ENCODE assay signal across 8 cellular contexts in genomic region chr4:71184195-71184781, GRCh38.
DNase-seq lines count a peak whose midpoint lies in the region; ATAC-seq and TF ChIP-seq lines count a peak whose summit lies in the region.

No MANE protein-coding gene starts in this region.

- no peaks in the 10 kb centered on the region for H3K4me1 ChIP-seq in breast epithelium

- intact Hi-C loops in breast epithelium (cut with DNase I; ENCODE audit: low total_unique reads) = no loop called here
- intact Hi-C loops in left colon (cut with DNase I, micrococcal nuclease) = loop anchor here in 1 of 2 donors (5.0 kb wide), 1 partner anchor 528 kb away; no protein-coding TSS in a partner anchor

- DNase-seq in activated CD8-positive, alpha-beta memory T cell treated with anti-CD3 and anti-CD28 coated beads, Interleukin-2, amount 50 U/mL, for 4 hours = peak; percentile 36
- DNase-seq in activated CD8-positive, alpha-beta memory T cell treated with anti-CD3 and anti-CD28 coated beads, Interleukin-2, amount 50 U/mL, for 48 hours = no peak
- DNase-seq in HuH-7 (ENCODE audit: low spot score) = peak; percentile 51
- peak; percentile 47 for DNase-seq in RPMI7951 (ENCODE audit: low read depth)
- no peak for DNase-seq in breast epithelium (ENCODE audit: low spot score in 2 of 2)
- peak; percentile 40 to 68 for DNase-seq in left colon
- DNase-seq in stimulated activated naive CD4-positive, alpha-beta T cell treated with Interleukin-2 at 50 U/mL for 16 hours (lab: John Stamatoyannopoulos, UW) = peak; percentile 21

- H3K9me3 ChIP-seq in breast epithelium = no peaks in the 10 kb centered on the region

- H3K27me3 ChIP-seq in breast epithelium = peaks cover 0 to 3% of the 10 kb centered on the region in 2 donors

- ATAC-seq in GM21529 (IDR thresholded peaks at IDR 0.05; ENCODE audit: unreplicated experiment) (peak; percentile 78), left colon (no peak)

- TF ChIP-seq POLR2A in breast epithelium (IDR thresholded peaks at IDR 0.05) = no peak

- no peak overlapping the region for H3K27ac ChIP-seq in breast epithelium

- H3K36me3 ChIP-seq in breast epithelium = no peaks in the 10 kb centered on the region

- TF ChIP-seq CTCF in breast epithelium (IDR thresholded peaks at IDR 0.05) = peak in 2 of 3 donors; percentile 23 to 47

- no peak overlapping the region for H3K4me3 ChIP-seq in breast epithelium

Comparison
In these comparisons a context has a peak if more than half of its experiments do, and no peak if none do; other contexts are left out.
1. DNase-seq: peak in activated CD8-positive, alpha-beta memory T cell treated with anti-CD3 and anti-CD28 coated beads, Interleukin-2, amount 50 U/mL, for 4 hours (single experiment), HuH-7 (single experiment), RPMI7951 (single experiment), left colon (2 of 2) and stimulated activated naive CD4-positive, alpha-beta T cell treated with Interleukin-2 at 50 U/mL for 16 hours (single experiment); none in activated CD8-positive, alpha-beta memory T cell treated with anti-CD3 and anti-CD28 coated beads, Interleukin-2, amount 50 U/mL, for 48 hours (single experiment) and breast epithelium (0 of 2).